ENCODE assay signal across 8 cellular contexts in the genomic region with DNA sequence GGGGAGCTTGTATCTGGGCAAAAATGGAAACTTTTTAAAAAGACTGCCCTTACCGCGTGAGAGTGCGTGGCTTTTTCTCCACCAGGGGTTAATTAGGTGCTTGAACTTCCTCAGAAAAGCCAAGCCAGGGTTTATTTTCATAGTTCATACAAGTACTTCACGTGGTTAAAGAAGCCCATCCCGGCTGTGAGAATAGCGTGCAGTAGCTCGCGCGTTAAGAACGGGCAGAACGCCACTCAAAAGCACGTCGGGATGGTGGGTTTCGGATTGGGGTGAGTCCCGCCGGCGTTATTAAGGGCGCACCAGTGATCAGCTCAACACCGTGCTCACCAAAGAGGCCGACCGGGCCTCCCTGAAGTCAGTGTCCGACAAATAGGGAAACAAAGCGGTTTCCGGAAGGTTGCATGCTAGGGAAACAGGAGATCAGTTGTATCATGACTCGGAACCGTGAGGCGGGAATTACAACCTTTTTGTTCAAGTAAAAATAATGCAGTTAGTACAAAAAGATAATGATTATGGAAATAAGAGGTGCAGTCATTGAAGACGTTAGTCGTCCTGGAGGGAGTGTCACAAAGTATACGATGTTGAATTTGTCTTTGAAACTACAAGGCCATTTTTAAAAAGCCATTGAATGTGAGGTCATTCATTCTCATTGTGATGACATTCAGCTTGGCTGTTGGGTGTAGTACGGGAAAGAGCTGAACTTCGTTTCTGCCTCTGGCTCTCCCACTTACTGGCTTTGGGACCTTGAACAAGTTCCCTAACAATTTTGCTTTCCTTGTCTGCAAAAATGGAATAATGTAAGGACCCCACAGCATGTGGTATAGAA. TPM values are rescaled to one million over a fixed set of nuclear protein-coding genes. Genes with fewer than 3 reads are reported as not detected.
DNase-seq lines count a peak whose midpoint lies in the region; ATAC-seq, FAIRE-seq and TF ChIP-seq lines count a peak whose summit lies in the region.

No MANE protein-coding gene starts in this region.

- peaks cover 2 to 25% of the 10 kb centered on the region in 2 experiments; a peak in 3 of 4 replicates for H3K4me1 ChIP-seq in HCT116 (ENCODE audit: control insufficient read depth in 1 of 2, insufficient read depth in 2 of 2, low read length in 2 of 2)
- peaks cover 0 to 11% (median 5%) of the 10 kb centered on the region in 4 experiments; a peak in 5 of 7 replicates for H3K4me1 ChIP-seq in H1 (replicated peaks in 1 of 4; ENCODE audit: control insufficient read depth in 3 of 4, insufficient read depth in 4 of 4, low read length in 3 of 4)
- peaks cover 6 to 11% of the 10 kb centered on the region in 2 donors for H3K4me1 ChIP-seq in mucosa of rectum (ENCODE audit: control insufficient read depth in 2 of 2, insufficient read depth in 2 of 2, low read length in 2 of 2)

- no peak overlapping the region for H2BK120ac ChIP-seq in H1 (replicated peaks; ENCODE audit: low read depth, low read length)

- CTCF ChIA-PET in HCT116 (lab: Charles Lee) = interaction anchor here (0.9 to 2.0 kb wide), 4 partner anchors 12 to 974 kb away, joined by 3 to 15 read pairs (median 3); no protein-coding TSS in a partner anchor
- CTCF ChIA-PET in H1 (lab: Charles Lee; ENCODE audit: partially characterized antibody) = interaction anchor here (0.8 to 3.2 kb wide), 5 partner anchors 9 to 640 kb away, joined by 3 to 14 read pairs (median 5); no protein-coding TSS in a partner anchor

- no peak overlapping the region for H2BK20ac ChIP-seq in H1 (ENCODE audit: low read length)

- H3K4ac ChIP-seq in H1 (replicated peaks; ENCODE audit: insufficient read length, low read depth, low read length) = no peak overlapping the region

- TSS peak; percentile 81 for BruUV-seq in HCT116 (replicated peaks; lab: Mats Ljungman, UMichigan)

- H3K79me2 ChIP-seq in HCT116 (ENCODE audit: insufficient read depth, low read length) (no peaks in the 10 kb centered on the region), H1 (ENCODE audit: control insufficient read depth in 1 of 2, insufficient read depth in 2 of 2, low read length in 2 of 2) (no peaks in the 10 kb centered on the region; a peak in 1 of 4 replicates)

- DNase-seq in NCI-H2171 (lab: John Stamatoyannopoulos, UW) (peak; percentile 28), NCI-H2171 treated with DMSO at 0.1 percent for 48 hours (lab: John Stamatoyannopoulos, UW) (no peak), HCT116 (ENCODE audit: low read depth, low spot score) (no peak), LNCaP clone FGC (ENCODE audit: low read depth) (no peak), UCSD-AML1 (lab: John Stamatoyannopoulos, UW; ENCODE audit: unreplicated experiment) (peak; percentile 84), H1 (ENCODE audit: low read depth in 1 of 2, low spot score in 2 of 2) (no peak)

- H3K4me2 ChIP-seq in HCT116 (ENCODE audit: low read length) (peak overlapping the region; percentile 85), H1 (ENCODE audit: insufficient read depth in 1 of 2, low read depth in 2 of 2, low read length in 2 of 2) (peak overlapping the region; percentile 90 to 95)

- H3K18ac ChIP-seq in H1 (ENCODE audit: extremely low read depth, low read length) = peak overlapping the region; percentile 94

- H4K8ac ChIP-seq in H1 (ENCODE audit: extremely low read depth, insufficient read depth, low read length) = peak overlapping the region; percentile 95; the same call in 1 of the 2 replicates

- ATAC-seq in HCT116 = peak; percentile 18

- H3K27me3 ChIP-seq in HCT116 (ENCODE audit: insufficient read depth, low read length) = no peaks in the 10 kb centered on the region
- H3K27me3 ChIP-seq in H1 (replicated peaks in 1 of 4; ENCODE audit: control insufficient read depth in 3 of 4, extremely low read depth in 1 of 4, insufficient read depth in 3 of 4, low read length in 3 of 4) = no peaks in the 10 kb centered on the region
- no peaks in the 10 kb centered on the region for H3K27me3 ChIP-seq in mucosa of rectum (ENCODE audit: control insufficient read depth in 2 of 2, insufficient read depth in 2 of 2, low read length in 2 of 2)

- RAD21 ChIA-PET in HCT116 (lab: Charles Lee; ENCODE audit: low non-redundant PET in 1 of 2, low total read pairs in 2 of 2, uncharacterized antibody in 2 of 2, unreplicated experiment in 2 of 2) = interaction anchor here (0.7 to 2.6 kb wide), 2 partner anchors 227 to 285 kb away, joined by 3 to 14 read pairs; no protein-coding TSS in a partner anchor

- no peak overlapping the region for H4K91ac ChIP-seq in H1 (replicated peaks; ENCODE audit: insufficient read length, low read length)

- H3K9me3 ChIP-seq in HCT116 (ENCODE audit: control insufficient read depth in 1 of 2, insufficient read depth in 1 of 2, low read depth in 1 of 2, low read length in 2 of 2) = no peaks in the 10 kb centered on the region
- no peaks in the 10 kb centered on the region for H3K9me3 ChIP-seq in H1 (ENCODE audit: insufficient read depth in 2 of 2, low read depth in 1 of 2, low read length in 1 of 2)
- no peaks in the 10 kb centered on the region for H3K9me3 ChIP-seq in mucosa of rectum (ENCODE audit: control insufficient read depth in 2 of 2, low read length in 2 of 2)

- H3K23ac ChIP-seq in H1 (ENCODE audit: insufficient read length) = no peak overlapping the region

- FAIRE-seq in H1 (lab: Jason Lieb, UNC) = no peak

- 8% methylated on average over 32 of the region's 32 CpGs; no CpG with 5 or more reads in 1 of the 2 experiments for WGBS in H1 (ENCODE audit: extremely low coverage in 1 of 2, insufficient coverage in 1 of 2, insufficient read length in 1 of 2, insufficient replicate concordance in 2 of 2, low coverage in 1 of 2, low lambda C conversion rate in 2 of 2, missing lambda C conversion rate in 1 of 2), 2 experiments

- H3K23me2 ChIP-seq in H1 (ENCODE audit: low read depth, low read length) = peaks cover 12% of the 10 kb centered on the region

- H3K27ac ChIP-seq in HCT116 (ENCODE audit: low read depth, low read length) (peak overlapping the region; percentile 64), H1 (ENCODE audit: low read depth, low read length) (peak overlapping the region; percentile 93), mucosa of rectum (ENCODE audit: low read depth in 2 of 2, low read length in 2 of 2) (peak overlapping the region; percentile 84 to 94), temporal lobe (ENCODE audit: low read depth, low read length) (peak overlapping the region; percentile 67)

- H2BK12ac ChIP-seq in H1 (ENCODE audit: low read depth, low read length) = peak overlapping the region; percentile 55; the same call in 1 of the 2 replicates

- TF ChIP-seq POLR2A in HCT116 (IDR thresholded peaks at IDR 0.05; ENCODE audit: borderline replicate concordance, extremely low read depth, insufficient read depth, insufficient read length) (no peak), H1 (IDR thresholded peaks at IDR 0.05; ENCODE audit: control extremely low read depth in 1 of 2, low read depth in 2 of 2, low read length in 2 of 2) (peak; percentile 18 to 36; a peak in 2 of 3 replicates)

- TF ChIP-seq CTCF in HCT116 (IDR thresholded peaks at IDR 0.05 in 2 of 3, conservative IDR thresholded peaks at IDR 0.05 in 1 of 3; ENCODE audit: borderline replicate concordance in 1 of 3, insufficient read depth in 1 of 3, low read depth in 2 of 3, low read length in 2 of 3) (no peak), LNCaP clone FGC (IDR thresholded peaks at IDR 0.05; ENCODE audit: control insufficient read depth, extremely low read depth, insufficient read depth) (no peak), H1 (IDR thresholded peaks at IDR 0.05; ENCODE audit: control extremely low read depth in 1 of 3, insufficient read depth in 1 of 3, low read depth in 1 of 3, low read length in 3 of 3) (no peak)

- no peak overlapping the region for H3K14ac ChIP-seq in H1 (ENCODE audit: insufficient read length)

- no peak overlapping the region for H2BK15ac ChIP-seq in H1 (ENCODE audit: low read length)

- H3K4me3 ChIP-seq in HCT116 (replicated peaks in 1 of 2; ENCODE audit: low read depth in 1 of 2, low read length in 2 of 2) (peak overlapping the region; percentile 64), LNCaP clone FGC (ENCODE audit: low read depth, low read length) (peak overlapping the region; percentile 60), H1 (ENCODE audit: extremely low read depth in 1 of 4, insufficient read depth in 2 of 4, low read depth in 3 of 4, low read length in 4 of 4) (peak overlapping the region; percentile 63 to 87 (median 79)), mucosa of rectum (ENCODE audit: low read length in 2 of 2) (peak overlapping the region; percentile 70 to 94)

- peak overlapping the region; percentile 82 for H4K5ac ChIP-seq in H1 (ENCODE audit: insufficient read length, low read depth, low read length)

- H3K9ac ChIP-seq in HCT116 (ENCODE audit: low read length) (peak overlapping the region; percentile 79), H1 (replicated peaks in 1 of 4; ENCODE audit: extremely low read depth in 1 of 4, low read depth in 3 of 4, low read length in 3 of 4) (peak overlapping the region; percentile 88 to 98 (median 93)), mucosa of rectum (ENCODE audit: low read depth in 1 of 2, low read length in 2 of 2) (peak overlapping the region; percentile 80 to 93)

- TF ChIP-seq EP300 in H1 (IDR thresholded peaks at IDR 0.05; ENCODE audit: borderline replicate concordance in 1 of 2, low read depth in 2 of 2, low read length in 2 of 2) = no peak

- H3K56ac ChIP-seq in H1 (replicated peaks; ENCODE audit: insufficient read length, low read depth, low read length) = peak overlapping the region; percentile 82

- no peaks in the 10 kb centered on the region for H3K9me2 ChIP-seq in HCT116 (ENCODE audit: insufficient read depth)

- POLR2A ChIA-PET in HCT116 (lab: Charles Lee) = interaction anchor here (1.0 to 1.2 kb wide), 3 partner anchors 9 to 228 kb away, joined by 3 to 17 read pairs (median 3); no protein-coding TSS in a partner anchor
- POLR2A ChIA-PET in H1 (lab: Charles Lee; ENCODE audit: partially characterized antibody) = interaction anchor here (0.6 to 3.1 kb wide), 24 partner anchors 8 to 488 kb away, joined by 3 to 30 read pairs (median 4); partner anchors contain the start of gene GPBP1

- no peaks in the 10 kb centered on the region for H3K79me1 ChIP-seq in H1 (ENCODE audit: low read depth, low read length)

- H2AFZ ChIP-seq in HCT116 (ENCODE audit: low read depth, low read length, poor library complexity, severe bottlenecking) (peak overlapping the region; percentile 14), H1 (ENCODE audit: low read length) (peak overlapping the region; percentile 31; the same call in 1 of the 2 replicates)

- intact Hi-C loops in HCT116 (cut with micrococcal nuclease) = no loop called here

- peak overlapping the region; percentile 95 for H2BK5ac ChIP-seq in H1 (ENCODE audit: low read depth, low read length)

- H3K36me3 ChIP-seq in HCT116 (ENCODE audit: control insufficient read depth in 1 of 2, insufficient read depth in 2 of 2, low read length in 2 of 2) (no peaks in the 10 kb centered on the region), H1 (ENCODE audit: control insufficient read depth in 2 of 4, insufficient read depth in 4 of 4, low read length in 3 of 4) (peaks cover 0 to 3% (median 0%) of the 10 kb centered on the region in 4 experiments; a peak in 1 of 8 replicates), mucosa of rectum (ENCODE audit: control insufficient read depth in 2 of 2, insufficient read depth in 2 of 2, low read length in 2 of 2) (no peaks in the 10 kb centered on the region)

- no peak for TF ChIP-seq RAD21 in HCT116 (IDR thresholded peaks at IDR 0.05; ENCODE audit: low read depth)
- TF ChIP-seq RAD21 in H1 (IDR thresholded peaks at IDR 0.05 in 1 of 2, conservative IDR thresholded peaks at IDR 0.05 in 1 of 2; ENCODE audit: low read depth in 2 of 2, low read length in 2 of 2) = no peak

- peak overlapping the region; percentile 79; the same call in 1 of the 2 replicates for H2AK5ac ChIP-seq in H1 (ENCODE audit: low read depth, low read length)

- H4K20me1 ChIP-seq in HCT116 (ENCODE audit: insufficient read depth) (no peaks in the 10 kb centered on the region), H1 (replicated peaks in 1 of 2; ENCODE audit: control insufficient read depth in 1 of 2, insufficient read depth in 2 of 2, low read length in 2 of 2) (no peaks in the 10 kb centered on the region)

RNA-seq across cellular contexts. Expression of gene SETD9, which starts 0.9 kb away (rescaled TPM):
- 10.9 TPM for total RNA-seq in HCT116 (2021; ENCODE audit: unreplicated experiment)
- 5.0 and 6.2 TPM in 2 replicates for polyA plus RNA-seq in HCT116 (2012)
- 11.9 and 13.3 TPM in 2 replicates for total RNA-seq in H1 (2021; fragmentation: NEBNext Ultra II Directional; extraction: Animal tissue kit (Norgen Biotek cat#: 25700))
- polyA plus RNA-seq in H1 (2011; rRNA removed) = 3.3 and 4.5 TPM in 2 replicates
- polyA plus RNA-seq in H1 (2011; cell fraction: cytosol; rRNA removed) = 7.2 TPM
- polyA plus RNA-seq in H1 (2011; cell fraction: nucleus; rRNA removed) = 1.7 TPM
- 7.4 to 9.8 TPM (median 8.3 TPM) in 4 replicates for polyA plus RNA-seq in H1 (2012, experiment 1 of 2)
- polyA plus RNA-seq in H1 (2012, experiment 2 of 2) = 4.6 TPM
- 7.6 TPM for polyA plus RNA-seq in H1 (2013, experiment 1 of 2)
- 6.5 TPM for polyA plus RNA-seq in H1 (2013, experiment 2 of 2)
- polyA minus RNA-seq in H1 (2011; rRNA and poly(A)+ RNA removed) = 5.8 and 7.9 TPM in 2 replicates
- 6.9 TPM for polyA minus RNA-seq in H1 (2011; cell fraction: cytosol; rRNA and poly(A)+ RNA removed)
- 14.5 TPM for polyA minus RNA-seq in H1 (2011; cell fraction: nucleus; rRNA and poly(A)+ RNA removed)
- 3.7 TPM for total RNA-seq in temporal lobe

RNA-seq across cellular contexts. Expression of gene MIER3, which starts 41.6 kb away (rescaled TPM):
- 21.9 TPM for total RNA-seq in HCT116 (2021; ENCODE audit: unreplicated experiment)
- polyA plus RNA-seq in HCT116 (2012) = 8.8 and 10.5 TPM in 2 replicates
- 32.9 and 33.3 TPM in 2 replicates for total RNA-seq in H1 (2021; fragmentation: NEBNext Ultra II Directional; extraction: Animal tissue kit (Norgen Biotek cat#: 25700))
- 7.7 and 9.6 TPM in 2 replicates for polyA plus RNA-seq in H1 (2011; rRNA removed)
- 9.2 TPM for polyA plus RNA-seq in H1 (2011; cell fraction: cytosol; rRNA removed)
- polyA plus RNA-seq in H1 (2011; cell fraction: nucleus; rRNA removed) = 12.7 TPM
- 14.4 to 27.8 TPM (median 17.6 TPM) in 4 replicates for polyA plus RNA-seq in H1 (2012, experiment 1 of 2)
- polyA plus RNA-seq in H1 (2012, experiment 2 of 2) = 0.70 TPM
- 13.0 TPM for polyA plus RNA-seq in H1 (2013, experiment 1 of 2)
- polyA plus RNA-seq in H1 (2013, experiment 2 of 2) = 12.4 TPM
- polyA minus RNA-seq in H1 (2011; rRNA and poly(A)+ RNA removed) = 37.5 and 52.8 TPM in 2 replicates
- polyA minus RNA-seq in H1 (2011; cell fraction: cytosol; rRNA and poly(A)+ RNA removed) = 16.1 TPM
- polyA minus RNA-seq in H1 (2011; cell fraction: nucleus; rRNA and poly(A)+ RNA removed) = 28.2 TPM
- 30.0 TPM for total RNA-seq in temporal lobe

Comparison
In these comparisons a context has a peak if more than half of its experiments do, and no peak if none do; other contexts are left out.
1. DNase-seq: peak in NCI-H2171 (single experiment) and UCSD-AML1 (single experiment); none in NCI-H2171 treated with DMSO at 0.1 percent for 48 hours (single experiment), HCT116 (single experiment), LNCaP clone FGC (single experiment) and H1 (0 of 2).
2. Peak in every context shown above with its lines, with median percentiles within 50 percentile points of each other: H3K27ac ChIP-seq, H3K4me3 ChIP-seq and H3K9ac ChIP-seq.